Comparison of ENCODE assay signal across 8 cellular contexts in genomic region chr7:921581-922333, GRCh38. TPM values are rescaled to one million over a fixed set of nuclear protein-coding genes. Genes with fewer than 3 reads are reported as not detected.
A peak's percentile ranks its signal among the peaks of the same experiment; 100 is the strongest.
DNase-seq lines count a peak whose midpoint lies in the region; ATAC-seq and TF ChIP-seq lines count a peak whose summit lies in the region.

No MANE protein-coding gene starts in this region.

- peaks cover 24% of the 10 kb centered on the region for H3K36me3 Mint-ChIP-seq in activated naive CD8-positive, alpha-beta T cell treated with anti-CD3 and anti-CD28 coated beads for 36 hours
- peaks cover 3% of the 10 kb centered on the region for H3K36me3 Mint-ChIP-seq in memory B cell

- no peaks in the 10 kb centered on the region for H3K9me3 Mint-ChIP-seq in activated naive CD8-positive, alpha-beta T cell treated with anti-CD3 and anti-CD28 coated beads for 36 hours
- H3K9me3 Mint-ChIP-seq in memory B cell, result no peaks in the 10 kb centered on the region

- no peaks in the 10 kb centered on the region for H3K27me3 ChIP-seq in tibial artery

- intact Hi-C loops in tibial artery (cut with DNase I; ENCODE audit: low total_unique reads), result no loop called here

- H3K4me3 ChIP-seq in tibial artery, result no peak overlapping the region

- H3K9me3 ChIP-seq in tibial artery, result no peaks in the 10 kb centered on the region

- peak overlapping the region; percentile 98 for H3K27ac Mint-ChIP-seq in activated naive CD8-positive, alpha-beta T cell treated with anti-CD3 and anti-CD28 coated beads for 36 hours
- peak overlapping the region; percentile 31 for H3K27ac Mint-ChIP-seq in memory B cell

- H3K27ac ChIP-seq in tibial artery, result no peak overlapping the region

- H3K36me3 ChIP-seq in tibial artery, result no peaks in the 10 kb centered on the region

- peak overlapping the region; percentile 83 for H3K4me3 Mint-ChIP-seq in activated naive CD8-positive, alpha-beta T cell treated with anti-CD3 and anti-CD28 coated beads for 36 hours
- H3K4me3 Mint-ChIP-seq in memory B cell, result peak overlapping the region; percentile 75

- H3K27me3 Mint-ChIP-seq in activated naive CD8-positive, alpha-beta T cell treated with anti-CD3 and anti-CD28 coated beads for 36 hours, result no peaks in the 10 kb centered on the region
- H3K27me3 Mint-ChIP-seq in memory B cell, result peaks cover 5% of the 10 kb centered on the region

- H3K4me1 Mint-ChIP-seq in activated naive CD8-positive, alpha-beta T cell treated with anti-CD3 and anti-CD28 coated beads for 36 hours, result peaks cover 37% of the 10 kb centered on the region
- H3K4me1 Mint-ChIP-seq in memory B cell, result peaks cover 21% of the 10 kb centered on the region

- TF ChIP-seq CTCF in tibial artery (IDR thresholded peaks at IDR 0.05), result no peak

- H3K4me1 ChIP-seq in tibial artery, result peaks cover 0 to 8% (median 6%) of the 10 kb centered on the region in 4 donors

- no peak for ATAC-seq in memory B cell (ENCODE audit: low read depth)

- peak; percentile 16 for DNase-seq in activated gamma-delta T cell treated with Interleukin-2 at 50 U/mL for 16 hours
- no peak for DNase-seq in activated gamma-delta T cell (lab: John Stamatoyannopoulos, UW)
- peak; percentile 18 for DNase-seq in activated naive CD8-positive, alpha-beta T cell treated with anti-CD3 and anti-CD28 coated beads for 36 hours
- no peak for DNase-seq in memory B cell (ENCODE audit: low spot score in 2 of 2)
- DNase-seq in tibial artery, result peak; percentile 13 to 62
- DNase-seq in anterior cingulate cortex (lab: John Stamatoyannopoulos, UW), result no peak
- no peak for DNase-seq in DMS153 treated with DMSO at 0.1 percent for 48 hours (lab: John Stamatoyannopoulos, UW; ENCODE audit: unreplicated experiment)
- no peak for DNase-seq in NCI-H774 (lab: John Stamatoyannopoulos, UW)

RNA-seq across cellular contexts. Expression of gene ADAP1, which starts 32.7 kb away (rescaled TPM):
- 10 to 100 TPM; 49.9 to 56.7 TPM for total RNA-seq in activated naive CD8-positive, alpha-beta T cell treated with anti-CD3 and anti-CD28 coated beads for 36 hours

RNA-seq across cellular contexts. Expression of gene GET4, which starts 45.4 kb away (rescaled TPM):
- total RNA-seq in activated naive CD8-positive, alpha-beta T cell treated with anti-CD3 and anti-CD28 coated beads for 36 hours, result 10 to 100 TPM; 35.2 to 39.6 TPM

RNA-seq across cellular contexts. Expression of gene COX19, which starts 53.6 kb away (rescaled TPM):
- 10 to 100 TPM; 17.7 to 18.1 TPM for total RNA-seq in activated naive CD8-positive, alpha-beta T cell treated with anti-CD3 and anti-CD28 coated beads for 36 hours

Comparison
In these comparisons a context has a peak if more than half of its experiments do, and no peak if none do; other contexts are left out.
1. DNase-seq: peak in activated gamma-delta T cell treated with Interleukin-2 at 50 U/mL for 16 hours (single experiment), activated naive CD8-positive, alpha-beta T cell treated with anti-CD3 and anti-CD28 coated beads for 36 hours (single experiment) and tibial artery (2 of 2); none in activated gamma-delta T cell (single experiment), memory B cell (0 of 2), anterior cingulate cortex (0 of 58), DMS153 treated with DMSO at 0.1 percent for 48 hours (single experiment) and NCI-H774 (single experiment).